1 cellular context compared by ENCODE assay signal in the genomic region with DNA sequence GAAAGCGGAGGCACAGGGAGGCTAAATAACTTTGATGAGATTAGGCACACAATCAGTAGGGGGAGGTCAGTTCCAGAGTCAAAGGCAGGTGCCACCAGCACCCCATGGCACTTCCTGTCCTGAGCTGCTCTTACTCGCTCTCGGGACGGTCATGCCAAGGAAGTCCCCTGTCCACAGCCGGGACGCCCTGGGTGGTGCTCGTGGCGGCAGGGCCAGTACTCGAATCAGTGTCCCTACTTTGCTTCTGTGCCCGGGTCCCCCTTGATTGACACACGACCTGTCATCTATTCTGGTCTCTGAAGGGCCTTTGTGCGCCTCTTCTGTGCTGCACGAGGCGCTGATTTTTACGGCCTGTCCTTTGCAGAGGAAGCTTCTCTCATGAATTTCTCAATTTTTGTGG.
TF ChIP-seq lines count a peak whose summit lies in the region.

No MANE protein-coding gene starts in this region.

TF ChIP-seq in GM23338, 12 proteins besides CTCF, POLR2A, EP300 and RAD21:
- TF ChIP-seq, protein P1, sequence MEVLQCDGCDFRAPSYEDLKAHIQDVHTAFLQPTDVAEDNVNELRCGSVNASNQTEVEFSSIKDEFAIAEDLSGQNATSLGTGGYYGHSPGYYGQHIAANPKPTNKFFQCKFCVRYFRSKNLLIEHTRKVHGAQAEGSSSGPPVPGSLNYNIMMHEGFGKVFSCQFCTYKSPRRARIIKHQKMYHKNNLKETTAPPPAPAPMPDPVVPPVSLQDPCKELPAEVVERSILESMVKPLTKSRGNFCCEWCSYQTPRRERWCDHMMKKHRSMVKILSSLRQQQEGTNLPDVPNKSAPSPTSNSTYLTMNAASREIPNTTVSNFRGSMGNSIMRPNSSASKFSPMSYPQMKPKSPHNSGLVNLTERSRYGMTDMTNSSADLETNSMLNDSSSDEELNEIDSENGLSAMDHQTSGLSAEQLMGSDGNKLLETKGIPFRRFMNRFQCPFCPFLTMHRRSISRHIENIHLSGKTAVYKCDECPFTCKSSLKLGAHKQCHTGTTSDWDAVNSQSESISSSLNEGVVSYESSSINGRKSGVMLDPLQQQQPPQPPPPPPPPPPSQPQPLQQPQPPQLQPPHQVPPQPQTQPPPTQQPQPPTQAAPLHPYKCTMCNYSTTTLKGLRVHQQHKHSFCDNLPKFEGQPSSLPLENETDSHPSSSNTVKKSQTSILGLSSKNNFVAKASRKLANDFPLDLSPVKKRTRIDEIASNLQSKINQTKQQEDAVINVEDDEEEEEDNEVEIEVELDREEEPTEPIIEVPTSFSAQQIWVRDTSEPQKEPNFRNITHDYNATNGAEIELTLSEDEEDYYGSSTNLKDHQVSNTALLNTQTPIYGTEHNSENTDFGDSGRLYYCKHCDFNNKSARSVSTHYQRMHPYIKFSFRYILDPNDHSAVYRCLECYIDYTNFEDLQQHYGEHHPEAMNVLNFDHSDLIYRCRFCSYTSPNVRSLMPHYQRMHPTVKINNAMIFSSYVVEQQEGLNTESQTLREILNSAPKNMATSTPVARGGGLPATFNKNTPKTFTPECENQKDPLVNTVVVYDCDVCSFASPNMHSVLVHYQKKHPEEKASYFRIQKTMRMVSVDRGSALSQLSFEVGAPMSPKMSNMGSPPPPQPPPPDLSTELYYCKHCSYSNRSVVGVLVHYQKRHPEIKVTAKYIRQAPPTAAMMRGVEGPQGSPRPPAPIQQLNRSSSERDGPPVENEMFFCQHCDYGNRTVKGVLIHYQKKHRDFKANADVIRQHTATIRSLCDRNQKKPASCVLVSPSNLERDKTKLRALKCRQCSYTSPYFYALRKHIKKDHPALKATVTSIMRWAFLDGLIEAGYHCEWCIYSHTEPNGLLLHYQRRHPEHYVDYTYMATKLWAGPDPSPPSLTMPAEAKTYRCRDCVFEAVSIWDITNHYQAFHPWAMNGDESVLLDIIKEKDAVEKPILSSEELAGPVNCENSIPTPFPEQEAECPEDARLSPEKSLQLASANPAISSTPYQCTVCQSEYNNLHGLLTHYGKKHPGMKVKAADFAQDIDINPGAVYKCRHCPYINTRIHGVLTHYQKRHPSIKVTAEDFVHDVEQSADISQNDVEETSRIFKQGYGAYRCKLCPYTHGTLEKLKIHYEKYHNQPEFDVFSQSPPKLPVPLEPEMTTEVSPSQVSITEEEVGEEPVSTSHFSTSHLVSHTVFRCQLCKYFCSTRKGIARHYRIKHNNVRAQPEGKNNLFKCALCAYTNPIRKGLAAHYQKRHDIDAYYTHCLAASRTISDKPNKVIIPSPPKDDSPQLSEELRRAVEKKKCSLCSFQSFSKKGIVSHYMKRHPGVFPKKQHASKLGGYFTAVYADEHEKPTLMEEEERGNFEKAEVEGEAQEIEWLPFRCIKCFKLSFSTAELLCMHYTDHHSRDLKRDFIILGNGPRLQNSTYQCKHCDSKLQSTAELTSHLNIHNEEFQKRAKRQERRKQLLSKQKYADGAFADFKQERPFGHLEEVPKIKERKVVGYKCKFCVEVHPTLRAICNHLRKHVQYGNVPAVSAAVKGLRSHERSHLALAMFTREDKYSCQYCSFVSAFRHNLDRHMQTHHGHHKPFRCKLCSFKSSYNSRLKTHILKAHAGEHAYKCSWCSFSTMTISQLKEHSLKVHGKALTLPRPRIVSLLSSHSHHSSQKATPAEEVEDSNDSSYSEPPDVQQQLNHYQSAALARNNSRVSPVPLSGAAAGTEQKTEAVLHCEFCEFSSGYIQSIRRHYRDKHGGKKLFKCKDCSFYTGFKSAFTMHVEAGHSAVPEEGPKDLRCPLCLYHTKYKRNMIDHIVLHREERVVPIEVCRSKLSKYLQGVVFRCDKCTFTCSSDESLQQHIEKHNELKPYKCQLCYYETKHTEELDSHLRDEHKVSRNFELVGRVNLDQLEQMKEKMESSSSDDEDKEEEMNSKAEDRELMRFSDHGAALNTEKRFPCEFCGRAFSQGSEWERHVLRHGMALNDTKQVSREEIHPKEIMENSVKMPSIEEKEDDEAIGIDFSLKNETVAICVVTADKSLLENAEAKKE (CRISPR knock-in tag; IDR thresholded peaks at IDR 0.05): no peak
- no peak for TF ChIP-seq CREB1 (CRISPR knock-in tag; IDR thresholded peaks at IDR 0.05; ENCODE audit: low read depth)
- no peak for TF ChIP-seq STAT1 (IDR thresholded peaks at IDR 0.05; ENCODE audit: unreplicated experiment)
- no peak for TF ChIP-seq EZH2 (IDR thresholded peaks at IDR 0.05; ENCODE audit: low read depth, unreplicated experiment)
- TF ChIP-seq JUNB (IDR thresholded peaks at IDR 0.05; ENCODE audit: unreplicated experiment): no peak
- no peak for TF ChIP-seq ZNF331 (CRISPR knock-in tag; IDR thresholded peaks at IDR 0.05; ENCODE audit: low read depth)
- TF ChIP-seq NANOG (IDR thresholded peaks at IDR 0.05; ENCODE audit: borderline replicate concordance): no peak
- TF ChIP-seq POLR2AphosphoS5 (IDR thresholded peaks at IDR 0.05; ENCODE audit: low read depth): no peak
- TF ChIP-seq ZNF114 (CRISPR knock-in tag; IDR thresholded peaks at IDR 0.05): no peak
